Comparison of ENCODE assay signal across 17 cellular contexts in the genomic region with DNA sequence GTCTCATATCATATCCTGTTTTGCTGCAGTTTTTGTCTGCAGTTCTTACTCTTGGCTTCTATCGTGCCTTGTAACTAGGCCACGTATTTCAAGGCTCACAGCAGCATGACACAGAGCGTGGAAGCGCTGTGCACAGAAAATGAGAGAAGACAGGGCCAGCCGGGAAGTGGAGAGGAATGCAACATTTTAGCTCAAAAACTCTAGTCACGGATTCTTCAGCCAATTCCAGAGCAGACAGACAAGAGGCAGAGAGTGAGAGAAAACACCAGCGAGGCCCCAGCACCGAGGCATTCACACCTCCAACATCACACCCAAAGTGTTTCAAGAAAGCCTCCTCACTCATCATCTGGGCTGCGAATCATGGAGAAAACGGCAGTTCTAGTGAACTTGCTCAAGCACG.
A peak's percentile ranks its signal among the peaks of the same experiment; 100 is the strongest.
DNase-seq lines count a peak whose midpoint lies in the region; ATAC-seq and TF ChIP-seq lines count a peak whose summit lies in the region.
"Had no signal": no experiment of that assay in that cellular context is flagged by ENCODE, and none has a peak within 500 bp of the region (broad histone marks: within the 10 kb centered on the region; RNA-seq: fewer than 3 reads in every experiment).

No MANE protein-coding gene starts in this region.

- peak; percentile 13 for DNase-seq in AG20443 (ENCODE audit: low spot score)
- DNase-seq in GM23338 (ENCODE audit: low spot score): peak; percentile 1
- peak; percentile 10 for DNase-seq in fibroblast of peridontal ligament (ENCODE audit: extremely low read depth)
- DNase-seq in occipital lobe (lab: John Stamatoyannopoulos, UW): peak; percentile 78
- no peak for DNase-seq in foreskin fibroblast
- no peak for DNase-seq in HAP-1 (ENCODE audit: low spot score in 2 of 2)
- no peak for DNase-seq in iPS-NIHi11 (ENCODE audit: low spot score)
- DNase-seq: CD4-positive, alpha-beta memory T cell; DMS79; NCI-H1105 treated with DMSO at 0.1 percent for 48 hours; NCI-H187 treated with DMSO at 0.1 percent for 48 hours; NCI-H2171; NCI-H446; NCI-H69; OCI-M1; SIG-M5 had no signal

- no peak overlapping the region for H3K4me2 ChIP-seq in GM23338

- in situ Hi-C loops in HAP-1 (cut with MboI; ENCODE audit: low sequenced_read_pairs): no loop called here

- no peak overlapping the region for H3K27ac ChIP-seq in GM23338 (ENCODE audit: low read depth)
- H3K27ac ChIP-seq: HL-60 had no signal

- no peak for TF ChIP-seq CTCF in GM23338 (conservative IDR thresholded peaks at IDR 0.05; ENCODE audit: low read depth in 2 of 2)
- no peak for TF ChIP-seq CTCF in foreskin fibroblast (IDR thresholded peaks at IDR 0.05; ENCODE audit: low read depth, low read length)

- H3F3A ChIP-seq in GM23338 (replicated peaks; ENCODE audit: low read depth): no peaks in the 10 kb centered on the region

- no peaks in the 10 kb centered on the region for H3K27me3 Mint-ChIP-seq in GM23338 (ENCODE audit: insufficient read depth, low read depth, poor library complexity)
- H3K27me3 Mint-ChIP-seq: CD4-positive, alpha-beta memory T cell had no signal

- H3K27me3 ChIP-seq in GM23338 (ENCODE audit: insufficient read depth) (no peaks in the 10 kb centered on the region), HAP-1 (ENCODE audit: low read depth) (no peaks in the 10 kb centered on the region)

- H3K36me3 Mint-ChIP-seq in GM23338 (ENCODE audit: low read depth): peaks cover 3% of the 10 kb centered on the region; the same call in 1 of the 3 replicates
- H3K36me3 Mint-ChIP-seq: CD4-positive, alpha-beta memory T cell had no signal

- H3K9me3 ChIP-seq in HAP-1: no peaks in the 10 kb centered on the region

- ATAC-seq in GM23338: no peak

- no peaks in the 10 kb centered on the region for H4K20me1 ChIP-seq in GM23338 (replicated peaks; ENCODE audit: insufficient read depth)

- no peaks in the 10 kb centered on the region; the same call in 1 of the 2 replicates for H3K36me3 ChIP-seq in GM23338 (ENCODE audit: insufficient read depth)
- no peaks in the 10 kb centered on the region for H3K36me3 ChIP-seq in HAP-1 (replicated peaks)

- H2AFZ ChIP-seq in GM23338: peak overlapping the region; percentile 3; the same call in 1 of the 2 replicates

- peak overlapping the region; percentile 55; the same call in 1 of the 2 replicates for H3K27ac Mint-ChIP-seq in GM23338
- H3K27ac Mint-ChIP-seq: CD4-positive, alpha-beta memory T cell had no signal

- H3K9me2 ChIP-seq in GM23338 (ENCODE audit: insufficient read depth): peaks cover 16% of the 10 kb centered on the region; the same call in 1 of the 2 replicates

- H3K79me2 ChIP-seq in GM23338 (replicated peaks; ENCODE audit: insufficient read depth): no peaks in the 10 kb centered on the region

- peaks cover 10% of the 10 kb centered on the region; the same call in 2 of the 3 replicates for H3K9me3 Mint-ChIP-seq in GM23338

- H3K4me1 ChIP-seq in GM23338 (ENCODE audit: insufficient read depth) (no peaks in the 10 kb centered on the region), HAP-1 (no peaks in the 10 kb centered on the region)

- H3K4me3 Mint-ChIP-seq in GM23338: no peak overlapping the region
- H3K4me3 Mint-ChIP-seq: CD4-positive, alpha-beta memory T cell had no signal

- H3K4me3 ChIP-seq in GM23338: no peak overlapping the region
- no peak overlapping the region for H3K4me3 ChIP-seq in foreskin fibroblast (ENCODE audit: low read depth in 1 of 2, low read length in 2 of 2)
- no peak overlapping the region for H3K4me3 ChIP-seq in HAP-1

- H3K4me1 Mint-ChIP-seq in GM23338: no peaks in the 10 kb centered on the region
- H3K4me1 Mint-ChIP-seq: CD4-positive, alpha-beta memory T cell had no signal

TF ChIP-seq in GM23338, 12 proteins besides CTCF, POLR2A, EP300 and RAD21 (continues in another document):
- TF ChIP-seq, protein P1, sequence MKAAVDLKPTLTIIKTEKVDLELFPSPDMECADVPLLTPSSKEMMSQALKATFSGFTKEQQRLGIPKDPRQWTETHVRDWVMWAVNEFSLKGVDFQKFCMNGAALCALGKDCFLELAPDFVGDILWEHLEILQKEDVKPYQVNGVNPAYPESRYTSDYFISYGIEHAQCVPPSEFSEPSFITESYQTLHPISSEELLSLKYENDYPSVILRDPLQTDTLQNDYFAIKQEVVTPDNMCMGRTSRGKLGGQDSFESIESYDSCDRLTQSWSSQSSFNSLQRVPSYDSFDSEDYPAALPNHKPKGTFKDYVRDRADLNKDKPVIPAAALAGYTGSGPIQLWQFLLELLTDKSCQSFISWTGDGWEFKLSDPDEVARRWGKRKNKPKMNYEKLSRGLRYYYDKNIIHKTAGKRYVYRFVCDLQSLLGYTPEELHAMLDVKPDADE (IDR thresholded peaks at IDR 0.05): no peak
- no peak for TF ChIP-seq STAT1 (IDR thresholded peaks at IDR 0.05; ENCODE audit: unreplicated experiment)
- TF ChIP-seq CREB1 (CRISPR knock-in tag; IDR thresholded peaks at IDR 0.05; ENCODE audit: low read depth): no peak
- no peak for TF ChIP-seq NANOG (IDR thresholded peaks at IDR 0.05; ENCODE audit: borderline replicate concordance)
- TF ChIP-seq ZNF331 (CRISPR knock-in tag; IDR thresholded peaks at IDR 0.05; ENCODE audit: low read depth): no peak
- TF ChIP-seq, protein P2, sequence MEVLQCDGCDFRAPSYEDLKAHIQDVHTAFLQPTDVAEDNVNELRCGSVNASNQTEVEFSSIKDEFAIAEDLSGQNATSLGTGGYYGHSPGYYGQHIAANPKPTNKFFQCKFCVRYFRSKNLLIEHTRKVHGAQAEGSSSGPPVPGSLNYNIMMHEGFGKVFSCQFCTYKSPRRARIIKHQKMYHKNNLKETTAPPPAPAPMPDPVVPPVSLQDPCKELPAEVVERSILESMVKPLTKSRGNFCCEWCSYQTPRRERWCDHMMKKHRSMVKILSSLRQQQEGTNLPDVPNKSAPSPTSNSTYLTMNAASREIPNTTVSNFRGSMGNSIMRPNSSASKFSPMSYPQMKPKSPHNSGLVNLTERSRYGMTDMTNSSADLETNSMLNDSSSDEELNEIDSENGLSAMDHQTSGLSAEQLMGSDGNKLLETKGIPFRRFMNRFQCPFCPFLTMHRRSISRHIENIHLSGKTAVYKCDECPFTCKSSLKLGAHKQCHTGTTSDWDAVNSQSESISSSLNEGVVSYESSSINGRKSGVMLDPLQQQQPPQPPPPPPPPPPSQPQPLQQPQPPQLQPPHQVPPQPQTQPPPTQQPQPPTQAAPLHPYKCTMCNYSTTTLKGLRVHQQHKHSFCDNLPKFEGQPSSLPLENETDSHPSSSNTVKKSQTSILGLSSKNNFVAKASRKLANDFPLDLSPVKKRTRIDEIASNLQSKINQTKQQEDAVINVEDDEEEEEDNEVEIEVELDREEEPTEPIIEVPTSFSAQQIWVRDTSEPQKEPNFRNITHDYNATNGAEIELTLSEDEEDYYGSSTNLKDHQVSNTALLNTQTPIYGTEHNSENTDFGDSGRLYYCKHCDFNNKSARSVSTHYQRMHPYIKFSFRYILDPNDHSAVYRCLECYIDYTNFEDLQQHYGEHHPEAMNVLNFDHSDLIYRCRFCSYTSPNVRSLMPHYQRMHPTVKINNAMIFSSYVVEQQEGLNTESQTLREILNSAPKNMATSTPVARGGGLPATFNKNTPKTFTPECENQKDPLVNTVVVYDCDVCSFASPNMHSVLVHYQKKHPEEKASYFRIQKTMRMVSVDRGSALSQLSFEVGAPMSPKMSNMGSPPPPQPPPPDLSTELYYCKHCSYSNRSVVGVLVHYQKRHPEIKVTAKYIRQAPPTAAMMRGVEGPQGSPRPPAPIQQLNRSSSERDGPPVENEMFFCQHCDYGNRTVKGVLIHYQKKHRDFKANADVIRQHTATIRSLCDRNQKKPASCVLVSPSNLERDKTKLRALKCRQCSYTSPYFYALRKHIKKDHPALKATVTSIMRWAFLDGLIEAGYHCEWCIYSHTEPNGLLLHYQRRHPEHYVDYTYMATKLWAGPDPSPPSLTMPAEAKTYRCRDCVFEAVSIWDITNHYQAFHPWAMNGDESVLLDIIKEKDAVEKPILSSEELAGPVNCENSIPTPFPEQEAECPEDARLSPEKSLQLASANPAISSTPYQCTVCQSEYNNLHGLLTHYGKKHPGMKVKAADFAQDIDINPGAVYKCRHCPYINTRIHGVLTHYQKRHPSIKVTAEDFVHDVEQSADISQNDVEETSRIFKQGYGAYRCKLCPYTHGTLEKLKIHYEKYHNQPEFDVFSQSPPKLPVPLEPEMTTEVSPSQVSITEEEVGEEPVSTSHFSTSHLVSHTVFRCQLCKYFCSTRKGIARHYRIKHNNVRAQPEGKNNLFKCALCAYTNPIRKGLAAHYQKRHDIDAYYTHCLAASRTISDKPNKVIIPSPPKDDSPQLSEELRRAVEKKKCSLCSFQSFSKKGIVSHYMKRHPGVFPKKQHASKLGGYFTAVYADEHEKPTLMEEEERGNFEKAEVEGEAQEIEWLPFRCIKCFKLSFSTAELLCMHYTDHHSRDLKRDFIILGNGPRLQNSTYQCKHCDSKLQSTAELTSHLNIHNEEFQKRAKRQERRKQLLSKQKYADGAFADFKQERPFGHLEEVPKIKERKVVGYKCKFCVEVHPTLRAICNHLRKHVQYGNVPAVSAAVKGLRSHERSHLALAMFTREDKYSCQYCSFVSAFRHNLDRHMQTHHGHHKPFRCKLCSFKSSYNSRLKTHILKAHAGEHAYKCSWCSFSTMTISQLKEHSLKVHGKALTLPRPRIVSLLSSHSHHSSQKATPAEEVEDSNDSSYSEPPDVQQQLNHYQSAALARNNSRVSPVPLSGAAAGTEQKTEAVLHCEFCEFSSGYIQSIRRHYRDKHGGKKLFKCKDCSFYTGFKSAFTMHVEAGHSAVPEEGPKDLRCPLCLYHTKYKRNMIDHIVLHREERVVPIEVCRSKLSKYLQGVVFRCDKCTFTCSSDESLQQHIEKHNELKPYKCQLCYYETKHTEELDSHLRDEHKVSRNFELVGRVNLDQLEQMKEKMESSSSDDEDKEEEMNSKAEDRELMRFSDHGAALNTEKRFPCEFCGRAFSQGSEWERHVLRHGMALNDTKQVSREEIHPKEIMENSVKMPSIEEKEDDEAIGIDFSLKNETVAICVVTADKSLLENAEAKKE (CRISPR knock-in tag; IDR thresholded peaks at IDR 0.05): no peak
- TF ChIP-seq EZH2phosphoT487 (IDR thresholded peaks at IDR 0.05; ENCODE audit: unreplicated experiment): no peak
- no peak for TF ChIP-seq ZNF114 (CRISPR knock-in tag; IDR thresholded peaks at IDR 0.05)
- no peak for TF ChIP-seq JUNB (IDR thresholded peaks at IDR 0.05; ENCODE audit: unreplicated experiment)
- no peak for TF ChIP-seq EZH2 (IDR thresholded peaks at IDR 0.05; ENCODE audit: low read depth, unreplicated experiment)

Comparison
In these comparisons a context has a peak if more than half of its experiments do, and no peak if none do; other contexts are left out.
1. DNase-seq: peak in AG20443 (single experiment), GM23338 (single experiment), fibroblast of peridontal ligament (single experiment) and occipital lobe (single experiment); none in foreskin fibroblast (0 of 2), HAP-1 (0 of 2) and iPS-NIHi11 (single experiment).